1 cellular context compared by ENCODE assay signal in genomic region chr3:50350527-50351317, GRCh38.
TF ChIP-seq lines count a peak whose summit lies in the region.

Gene CYB561D2, plus strand, starts transcription at chr3:50350862. Its CDS starts 572 bp downstream, at chr3:50351434.
Gene NPRL2, minus strand, starts transcription at chr3:50350775. Its CDS starts 123 bp downstream, at chr3:50350652.

TF ChIP-seq in HepG2, 621 proteins besides CTCF, POLR2A, EP300 and RAD21 (continued from another document):
- TF ChIP-seq ZBTB14 (CRISPR knock-in tag; IDR thresholded peaks at IDR 0.05) (peak; percentile 40), CBX1 (IDR thresholded peaks at IDR 0.05; ENCODE audit: low read depth) (peak; percentile 82), ZNF142 (CRISPR knock-in tag; IDR thresholded peaks at IDR 0.05) (peak; percentile 90), ZNF253 (CRISPR knock-in tag; IDR thresholded peaks at IDR 0.05; ENCODE audit: borderline replicate concordance) (peak; percentile 95)
